ENCODE assay signal across 21 cellular contexts in the genomic region with DNA sequence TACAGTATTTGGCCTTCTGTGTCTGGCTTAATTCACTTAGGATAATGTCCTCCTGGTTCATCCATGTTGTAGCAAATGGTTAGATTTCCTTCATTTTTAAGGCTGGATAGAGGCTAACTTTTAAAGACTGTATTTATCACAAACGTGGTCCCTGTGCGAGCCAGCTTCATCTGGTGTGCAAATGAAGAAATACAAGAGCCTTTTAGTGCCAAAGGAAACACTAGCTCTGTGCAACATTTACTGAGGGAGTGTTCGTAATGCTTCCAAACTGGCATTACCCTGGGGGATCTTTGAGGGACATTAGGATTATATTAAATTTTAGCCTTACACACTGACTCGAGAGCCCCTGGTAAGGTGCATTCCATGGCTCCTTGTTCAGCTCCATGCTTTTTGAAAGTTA. TPM values are rescaled to one million over a fixed set of nuclear protein-coding genes. Genes with fewer than 3 reads are reported as not detected.
DNase-seq lines count a peak whose midpoint lies in the region; ATAC-seq and TF ChIP-seq lines count a peak whose summit lies in the region.
"Had no signal": no experiment of that assay in that cellular context is flagged by ENCODE, and none has a peak within 500 bp of the region (broad histone marks: within the 10 kb centered on the region; RNA-seq: fewer than 3 reads in every experiment).

No MANE protein-coding gene starts in this region.

- no peak overlapping the region for H3K9ac ChIP-seq in GM23248
- H3K9ac ChIP-seq in mammary epithelial cell (ENCODE audit: insufficient read depth, low read length), result no peak overlapping the region
- H3K9ac ChIP-seq: BLaER1 treated with 17β-estradiol and CSF1 and Interleukin-3, amounts not matched to agents 10 nM and 100 nM had no signal

- no peaks in the 10 kb centered on the region for H3K9me2 ChIP-seq in GM23248 (ENCODE audit: insufficient read depth)

- no TSS peak for BruUV-seq in mammary epithelial cell (replicated peaks; lab: Mats Ljungman, UMichigan)

- H3K4me3 ChIP-seq in GM23248, result no peak overlapping the region
- no peak overlapping the region for H3K4me3 ChIP-seq in RWPE2 (ENCODE audit: severe bottlenecking)
- peak overlapping the region; percentile 18 for H3K4me3 ChIP-seq in thoracic aorta
- no peak overlapping the region for H3K4me3 ChIP-seq in mammary epithelial cell (replicated peaks in 1 of 3; ENCODE audit: insufficient read depth in 1 of 3, low read depth in 2 of 3, low read length in 3 of 3)
- H3K4me3 ChIP-seq: A549; BLaER1 treated with 17β-estradiol and CSF1 and Interleukin-3, amounts not matched to agents 10 nM and 100 nM had no signal

- 93 to 96% methylated on average over 4 of the region's 4 CpGs for WGBS in GM23248 (ENCODE audit: low coverage in 1 of 2, low lambda C conversion rate in 2 of 2, missing lambda C conversion rate in 2 of 2), 2 experiments
- WGBS in mammary epithelial cell (ENCODE audit: low coverage, missing lambda C conversion rate), result 98% methylated on average over 4 of the region's 4 CpGs

- in situ Hi-C loops in GM23248 (cut with MboI) (no loop called here), mammary epithelial cell (cut with MboI; ENCODE audit: low sequenced_read_pairs in 2 of 2) (no loop called here)

- H3K9me3 ChIP-seq in GM23248 (ENCODE audit: low read depth), result no peaks in the 10 kb centered on the region
- peaks cover 2% of the 10 kb centered on the region for H3K9me3 ChIP-seq in RWPE2 (ENCODE audit: severe bottlenecking)
- H3K9me3 ChIP-seq in thoracic aorta, result no peaks in the 10 kb centered on the region
- H3K9me3 ChIP-seq in mammary epithelial cell (replicated peaks; ENCODE audit: insufficient read depth, low read length), result no peaks in the 10 kb centered on the region
- H3K9me3 ChIP-seq: A549; BLaER1 treated with 17β-estradiol and CSF1 and Interleukin-3, amounts not matched to agents 10 nM and 100 nM had no signal

- H3K36me3 ChIP-seq in GM23248 (ENCODE audit: low read depth), result no peaks in the 10 kb centered on the region
- 0 out of 2 replicates have a peak, but pooled peaks cover 7% of the 10 kb centered on the region for H3K36me3 ChIP-seq in RWPE2 (ENCODE audit: low read depth)
- H3K36me3 ChIP-seq in thoracic aorta, result no peaks in the 10 kb centered on the region
- H3K36me3 ChIP-seq in mammary epithelial cell (ENCODE audit: insufficient read depth, low read length), result no peaks in the 10 kb centered on the region
- H3K36me3 ChIP-seq: BLaER1 treated with 17β-estradiol and CSF1 and Interleukin-3, amounts not matched to agents 10 nM and 100 nM had no signal

- DNase-seq in GM23248, result no peak
- no peak for DNase-seq in RWPE2 (ENCODE audit: low spot score)
- no peak for DNase-seq in left ventricle myocardium superior
- no peak for DNase-seq in thoracic aorta (ENCODE audit: low spot score)
- DNase-seq in NCI-H1436 treated with DMSO at 0.1 percent for 48 hours (lab: John Stamatoyannopoulos, UW), result no peak
- no peak for DNase-seq in mammary epithelial cell
- DNase-seq: AML-193; CD4-positive, alpha-beta T cell; Kasumi-1; NCI-H1092 treated with DMSO at 0.1 percent for 48 hours; NCI-H1436; NCI-H187 treated with DMSO at 0.1 percent for 48 hours; NCI-H2107; NCI-H524 treated with DMSO at 0.1 percent for 48 hours; NCI-H774; PC-3; SHP77 treated with DMSO at 0.1 percent for 48 hours had no signal

- dilution Hi-C loops in mammary epithelial cell (cut with HindIII; ENCODE audit: low sequenced_read_pairs), result loop anchor here (10.0 kb wide), 1 partner anchor 251 kb away; no protein-coding TSS in a partner anchor

- H2AFZ ChIP-seq in GM23248, result 0 out of 2 replicates have a peak overlapping the region, but pooled peaks have one; percentile 5
- no peak overlapping the region for H2AFZ ChIP-seq in mammary epithelial cell (ENCODE audit: low read depth, low read length)

- H3K27ac ChIP-seq in GM23248 (no peak overlapping the region), RWPE2 (ENCODE audit: poor library complexity, severe bottlenecking) (peak overlapping the region; percentile 53), thoracic aorta (peak overlapping the region in 1 of 2 donors; percentile 44), mammary epithelial cell (ENCODE audit: insufficient read depth, low read depth, low read length) (no peak overlapping the region)
- H3K27ac ChIP-seq: A549; BLaER1 treated with 17β-estradiol and CSF1 and Interleukin-3, amounts not matched to agents 10 nM and 100 nM; HL-60 had no signal

- H3K79me2 ChIP-seq in GM23248 (ENCODE audit: insufficient read depth) (no peaks in the 10 kb centered on the region), mammary epithelial cell (ENCODE audit: insufficient read depth, low read length) (no peaks in the 10 kb centered on the region)

- TF ChIP-seq CTCF in RWPE2 (IDR thresholded peaks at IDR 0.05; ENCODE audit: poor library complexity, severe bottlenecking) (no peak), thoracic aorta (IDR thresholded peaks at IDR 0.05) (no peak), mammary epithelial cell (conservative IDR thresholded peaks at IDR 0.05 in 1 of 2, IDR thresholded peaks at IDR 0.05 in 1 of 2; ENCODE audit: extremely low read depth in 1 of 2, insufficient read depth in 1 of 2, low read depth in 1 of 2, low read length in 2 of 2) (no peak)

- H3K27me3 ChIP-seq in GM23248 (replicated peaks; ENCODE audit: insufficient read depth) (no peaks in the 10 kb centered on the region), RWPE2 (ENCODE audit: insufficient read depth, poor library complexity, severe bottlenecking) (no peaks in the 10 kb centered on the region), thoracic aorta (replicated peaks; ENCODE audit: insufficient read depth) (no peaks in the 10 kb centered on the region), mammary epithelial cell (ENCODE audit: insufficient read depth, low read length) (no peaks in the 10 kb centered on the region)
- H3K27me3 ChIP-seq: BLaER1 treated with 17β-estradiol and CSF1 and Interleukin-3, amounts not matched to agents 10 nM and 100 nM had no signal

- H3K4me2 ChIP-seq in GM23248 (ENCODE audit: unreplicated experiment) (no peak overlapping the region), mammary epithelial cell (ENCODE audit: insufficient read depth, low read depth, low read length) (no peak overlapping the region)
- H3K4me2 ChIP-seq: A549; BLaER1 treated with 17β-estradiol and CSF1 and Interleukin-3, amounts not matched to agents 10 nM and 100 nM had no signal

- intact Hi-C loops in left ventricle myocardium superior (cut with micrococcal nuclease), result no loop called here
- intact Hi-C loops in mammary epithelial cell (cut with micrococcal nuclease), result no loop called here

- ATAC-seq in RWPE2 (ENCODE audit: low read depth), result no peak
- peak; percentile 68 for ATAC-seq in left ventricle myocardium superior
- peak; percentile 50 for ATAC-seq in thoracic aorta (ENCODE audit: insufficient number of reproducible peaks, low FRiP score, low read depth)
- ATAC-seq in GM18867 (IDR thresholded peaks at IDR 0.05; ENCODE audit: unreplicated experiment), result no peak
- ATAC-seq: A549 had no signal

- H3K4me1 ChIP-seq in GM23248 (ENCODE audit: insufficient read depth) (peaks cover 5% of the 10 kb centered on the region), RWPE2 (ENCODE audit: insufficient read depth, poor library complexity, severe bottlenecking) (peaks cover 22% of the 10 kb centered on the region), thoracic aorta (ENCODE audit: control insufficient read depth in 1 of 2, low read depth in 2 of 2) (peaks cover 21 to 24% of the 10 kb centered on the region in 2 donors), mammary epithelial cell (ENCODE audit: insufficient read depth, low read length) (peaks cover 7% of the 10 kb centered on the region)
- H3K4me1 ChIP-seq: A549; BLaER1 treated with 17β-estradiol and CSF1 and Interleukin-3, amounts not matched to agents 10 nM and 100 nM had no signal

- H3F3A ChIP-seq in GM23248 (ENCODE audit: insufficient read depth), result no peaks in the 10 kb centered on the region

- H4K20me1 ChIP-seq in GM23248 (ENCODE audit: insufficient read depth) (no peaks in the 10 kb centered on the region), mammary epithelial cell (ENCODE audit: insufficient read depth, low read length) (no peaks in the 10 kb centered on the region)
- H4K20me1 ChIP-seq: BLaER1 treated with 17β-estradiol and CSF1 and Interleukin-3, amounts not matched to agents 10 nM and 100 nM had no signal

- CTCF ChIA-PET in mammary epithelial cell (lab: Charles Lee; ENCODE audit: low non-redundant PET), result no interaction called here

RNA-seq across cellular contexts. Expression of gene SLC38A2, which starts 43.0 kb away (rescaled TPM):
- total RNA-seq in GM23248 (2014; rRNA removed; shearing (Covaris generic)), result 1,383 and 1,539 TPM in 2 replicates
- polyA plus RNA-seq in GM23248 (2016; fragmentation: Nextera tagmentation; extraction: Ambion mirVana) (649 and 683 TPM in 2 replicates), mammary epithelial cell (153 TPM)
- total RNA-seq in left ventricle myocardium superior (165 TPM), thoracic aorta (100 to 1,000 TPM; 334 to 384 TPM), mammary epithelial cell (100 to 1,000 TPM; 774 to 995 TPM)
- 348 TPM for polyA minus RNA-seq in mammary epithelial cell

Comparison
In these comparisons a context has a peak if more than half of its experiments do, and no peak if none do; other contexts are left out.
1. ATAC-seq: peak in left ventricle myocardium superior (single experiment) and thoracic aorta (single experiment); none in RWPE2 (single experiment) and GM18867 (single experiment).